ENCODE assay signal across 8 cellular contexts in genomic region chr7:102272075-102272916, GRCh38. TPM values are rescaled to one million over a fixed set of nuclear protein-coding genes. Genes with fewer than 3 reads are reported as not detected.
DNase-seq lines count a peak whose midpoint lies in the region; ATAC-seq and TF ChIP-seq lines count a peak whose summit lies in the region.

No MANE protein-coding gene starts in this region.

- TF ChIP-seq RAD21 in HCT116 (IDR thresholded peaks at IDR 0.05; ENCODE audit: low read depth) = no peak

- CTCF ChIA-PET in CD8-positive, alpha-beta memory T cell (lab: Charles Lee) = interaction anchor here (0.8 to 6.3 kb wide), 11 partner anchors 9 to 735 kb away, joined by 3 to 56 read pairs (median 3); no protein-coding TSS in a partner anchor
- CTCF ChIA-PET in HCT116 (lab: Charles Lee) = interaction anchor here (1.1 to 4.8 kb wide), 5 partner anchors 17 to 730 kb away, joined by 3 to 61 read pairs (median 5); no protein-coding TSS in a partner anchor

- no peaks in the 10 kb centered on the region for H3K9me3 ChIP-seq in CD8-positive, alpha-beta memory T cell (ENCODE audit: low read length)
- H3K9me3 ChIP-seq in HCT116 (ENCODE audit: control insufficient read depth in 1 of 2, insufficient read depth in 1 of 2, low read depth in 1 of 2, low read length in 2 of 2) (no peaks in the 10 kb centered on the region), OCI-LY3 (ENCODE audit: insufficient read depth, low read length) (no peaks in the 10 kb centered on the region), esophagus muscularis mucosa (no peaks in the 10 kb centered on the region)

- TF ChIP-seq POLR2A in HCT116 (IDR thresholded peaks at IDR 0.05; ENCODE audit: borderline replicate concordance, extremely low read depth, insufficient read depth, insufficient read length) (no peak), esophagus muscularis mucosa (IDR thresholded peaks at IDR 0.05; ENCODE audit: low read depth) (no peak)

- H3K9me2 ChIP-seq in HCT116 (ENCODE audit: insufficient read depth) = no peaks in the 10 kb centered on the region

- H2AFZ ChIP-seq in HCT116 (ENCODE audit: low read depth, low read length, poor library complexity, severe bottlenecking) = peak overlapping the region; percentile 30
- no peak overlapping the region for H2AFZ ChIP-seq in OCI-LY3 (ENCODE audit: low read depth, low read length)

- no peaks in the 10 kb centered on the region for H3K9me3 Mint-ChIP-seq in CD8-positive, alpha-beta memory T cell
- H3K9me3 Mint-ChIP-seq in natural killer cell = no peaks in the 10 kb centered on the region
- no peaks in the 10 kb centered on the region for H3K9me3 Mint-ChIP-seq in stimulated activated memory B cell treated with anti-CD40 and anti-IgM and Interleukin-4, amounts not matched to agents 10 μg/mL and 1 μg/mL and 100 μg/mL, for 72 hours

- H3K9ac ChIP-seq in HCT116 (ENCODE audit: low read length) = no peak overlapping the region
- no peak overlapping the region for H3K9ac ChIP-seq in OCI-LY3 (ENCODE audit: low read length)

- no peak overlapping the region for H3K4me3 ChIP-seq in CD8-positive, alpha-beta memory T cell (ENCODE audit: low read length)
- H3K4me3 ChIP-seq in HCT116 (replicated peaks in 1 of 2; ENCODE audit: low read depth in 1 of 2, low read length in 2 of 2) (no peak overlapping the region), OCI-LY3 (ENCODE audit: low read length) (peak overlapping the region; percentile 48), esophagus muscularis mucosa (no peak overlapping the region)

- ATAC-seq in HCT116 (peak; percentile 74), natural killer cell (peak; percentile 62 to 92 (median 73)), GM19397 (IDR thresholded peaks at IDR 0.05; ENCODE audit: unreplicated experiment) (no peak)
- ATAC-seq in stimulated activated memory B cell treated with anti-CD40 and anti-IgM and Interleukin-4, amounts not matched to agents 10 μg/mL and 1 μg/mL and 100 μg/mL, for 72 hours = peak; percentile 85

- H3K79me2 ChIP-seq in HCT116 (ENCODE audit: insufficient read depth, low read length) (no peaks in the 10 kb centered on the region), OCI-LY3 (ENCODE audit: low read length) (no peaks in the 10 kb centered on the region)

- DNase-seq in CD8-positive, alpha-beta memory T cell = peak; percentile 50 to 77 (median 68)
- DNase-seq in HCT116 (ENCODE audit: low read depth, low spot score) (peak; percentile 47), esophagus muscularis mucosa (ENCODE audit: extremely low spot score) (no peak), natural killer cell (peak; percentile 75)
- peak; percentile 80 for DNase-seq in activated T-cell treated with anti-CD3 and anti-CD28 coated beads, Interleukin-2, amount 50 U/mL, for 1 hour

- BruUV-seq in HCT116 (replicated peaks; lab: Mats Ljungman, UMichigan) = no TSS peak

- H3K36me3 Mint-ChIP-seq in CD8-positive, alpha-beta memory T cell = no peaks in the 10 kb centered on the region
- no peaks in the 10 kb centered on the region for H3K36me3 Mint-ChIP-seq in natural killer cell
- no peaks in the 10 kb centered on the region for H3K36me3 Mint-ChIP-seq in stimulated activated memory B cell treated with anti-CD40 and anti-IgM and Interleukin-4, amounts not matched to agents 10 μg/mL and 1 μg/mL and 100 μg/mL, for 72 hours

- 37% methylated on average over 18 of the region's 21 CpGs for WGBS in esophagus muscularis mucosa

- no peaks in the 10 kb centered on the region for H4K20me1 ChIP-seq in HCT116 (ENCODE audit: insufficient read depth)
- no peaks in the 10 kb centered on the region for H4K20me1 ChIP-seq in OCI-LY3 (ENCODE audit: insufficient read depth, low read length)

- TF ChIP-seq EP300 in esophagus muscularis mucosa (IDR thresholded peaks at IDR 0.05) = no peak

- intact Hi-C loops in HCT116 (cut with micrococcal nuclease) = loop anchor here (1.0 to 5.0 kb wide), 4 partner anchors 585 to 910 kb away; partner anchors contain the start of gene COL26A1
- intact Hi-C loops in esophagus muscularis mucosa (cut with DNase I) = loop anchor here (1.0 to 2.0 kb wide), 3 partner anchors 585 to 728 kb away; no protein-coding TSS in a partner anchor
- intact Hi-C loops in natural killer cell (cut with micrococcal nuclease) = loop anchor here (1.0 kb wide), 3 partner anchors 584 to 729 kb away; no protein-coding TSS in a partner anchor

- H3K4me2 ChIP-seq in HCT116 (ENCODE audit: low read length) (peak overlapping the region; percentile 81), OCI-LY3 (ENCODE audit: low read length) (peak overlapping the region; percentile 53)

- H3K4me1 Mint-ChIP-seq in CD8-positive, alpha-beta memory T cell = peaks cover 0 to 2% (median 2%) of the 10 kb centered on the region in 3 donors
- peaks cover 0 to 5% of the 10 kb centered on the region in 2 donors for H3K4me1 Mint-ChIP-seq in natural killer cell
- H3K4me1 Mint-ChIP-seq in stimulated activated memory B cell treated with anti-CD40 and anti-IgM and Interleukin-4, amounts not matched to agents 10 μg/mL and 1 μg/mL and 100 μg/mL, for 72 hours = peaks cover 6% of the 10 kb centered on the region

- H3K27me3 ChIP-seq in CD8-positive, alpha-beta memory T cell (ENCODE audit: insufficient read depth, low read length, poor library complexity, severe bottlenecking) = no peaks in the 10 kb centered on the region
- H3K27me3 ChIP-seq in HCT116 (ENCODE audit: insufficient read depth, low read length) = no peaks in the 10 kb centered on the region
- H3K27me3 ChIP-seq in OCI-LY3 (ENCODE audit: low read depth, low read length) = 0 out of 2 replicates have a peak, but pooled peaks cover 4% of the 10 kb centered on the region
- no peaks in the 10 kb centered on the region for H3K27me3 ChIP-seq in esophagus muscularis mucosa

- no peaks in the 10 kb centered on the region for H3K27me3 Mint-ChIP-seq in CD8-positive, alpha-beta memory T cell
- H3K27me3 Mint-ChIP-seq in natural killer cell (ENCODE audit: low read depth in 2 of 2) = no peaks in the 10 kb centered on the region
- H3K27me3 Mint-ChIP-seq in stimulated activated memory B cell treated with anti-CD40 and anti-IgM and Interleukin-4, amounts not matched to agents 10 μg/mL and 1 μg/mL and 100 μg/mL, for 72 hours = no peaks in the 10 kb centered on the region

- RAD21 ChIA-PET in HCT116 (lab: Charles Lee; ENCODE audit: low non-redundant PET in 1 of 2, low total read pairs in 2 of 2, uncharacterized antibody in 2 of 2, unreplicated experiment in 2 of 2) = interaction anchor here (1.4 to 3.8 kb wide), 2 partner anchors 730 kb away, joined by 4 to 15 read pairs; no protein-coding TSS in a partner anchor

- POLR2A ChIA-PET in CD8-positive, alpha-beta memory T cell (lab: Charles Lee) = no interaction called here
- POLR2A ChIA-PET in HCT116 (lab: Charles Lee) = no interaction called here

- H3K27ac Mint-ChIP-seq in CD8-positive, alpha-beta memory T cell = no peak overlapping the region
- no peak overlapping the region for H3K27ac Mint-ChIP-seq in natural killer cell
- H3K27ac Mint-ChIP-seq in stimulated activated memory B cell treated with anti-CD40 and anti-IgM and Interleukin-4, amounts not matched to agents 10 μg/mL and 1 μg/mL and 100 μg/mL, for 72 hours = no peak overlapping the region

- H3K4me3 Mint-ChIP-seq in CD8-positive, alpha-beta memory T cell = no peak overlapping the region
- H3K4me3 Mint-ChIP-seq in natural killer cell = no peak overlapping the region
- H3K4me3 Mint-ChIP-seq in stimulated activated memory B cell treated with anti-CD40 and anti-IgM and Interleukin-4, amounts not matched to agents 10 μg/mL and 1 μg/mL and 100 μg/mL, for 72 hours = no peak overlapping the region

- H3K36me3 ChIP-seq in CD8-positive, alpha-beta memory T cell (ENCODE audit: insufficient read depth, low read length) = no peaks in the 10 kb centered on the region
- H3K36me3 ChIP-seq in HCT116 (ENCODE audit: control insufficient read depth in 1 of 2, insufficient read depth in 2 of 2, low read length in 2 of 2) (no peaks in the 10 kb centered on the region), OCI-LY3 (replicated peaks; ENCODE audit: low read depth, low read length) (no peaks in the 10 kb centered on the region), esophagus muscularis mucosa (peaks cover 0 to 7% (median 0%) of the 10 kb centered on the region in 4 donors)

- H3K27ac ChIP-seq in CD8-positive, alpha-beta memory T cell (ENCODE audit: low read depth, low read length) = no peak overlapping the region
- peak overlapping the region; percentile 83; the same call in 1 of the 2 replicates for H3K27ac ChIP-seq in HCT116 (ENCODE audit: low read depth, low read length)
- H3K27ac ChIP-seq in OCI-LY3 (ENCODE audit: low read length) = no peak overlapping the region
- H3K27ac ChIP-seq in esophagus muscularis mucosa (replicated peaks in 1 of 4) = no peak overlapping the region

- TF ChIP-seq CTCF in HCT116 (IDR thresholded peaks at IDR 0.05 in 2 of 3, conservative IDR thresholded peaks at IDR 0.05 in 1 of 3; ENCODE audit: borderline replicate concordance in 1 of 3, insufficient read depth in 1 of 3, low read depth in 2 of 3, low read length in 2 of 3) = peak in 2 of 3 experiments; percentile 94 to 95; a peak in 4 of 6 replicates
- TF ChIP-seq CTCF in OCI-LY3 (IDR thresholded peaks at IDR 0.05; ENCODE audit: low read depth, low read length) = peak; percentile 93
- peak; percentile 82 to 89 (median 86) for TF ChIP-seq CTCF in esophagus muscularis mucosa (IDR thresholded peaks at IDR 0.05)
- TF ChIP-seq CTCF in natural killer cell (IDR thresholded peaks at IDR 0.05) = peak; percentile 87

- H3K4me1 ChIP-seq in CD8-positive, alpha-beta memory T cell (ENCODE audit: insufficient read depth, low read length) = no peaks in the 10 kb centered on the region
- H3K4me1 ChIP-seq in HCT116 (ENCODE audit: control insufficient read depth in 1 of 2, insufficient read depth in 2 of 2, low read length in 2 of 2) = peaks cover 26 to 41% of the 10 kb centered on the region in 2 experiments
- peaks cover 3% of the 10 kb centered on the region for H3K4me1 ChIP-seq in OCI-LY3 (ENCODE audit: low read length)
- peaks cover 0 to 6% (median 4%) of the 10 kb centered on the region in 4 donors for H3K4me1 ChIP-seq in esophagus muscularis mucosa

RNA-seq across cellular contexts. Expression of gene SH2B2, which starts 14.4 kb away (rescaled TPM):
- 1 to 10 TPM; 1.8 TPM for total RNA-seq in CD8-positive, alpha-beta memory T cell
- polyA plus RNA-seq in CD8-positive, alpha-beta memory T cell = 1.5 TPM
- total RNA-seq in HCT116 (2021; ENCODE audit: unreplicated experiment) = 11.8 TPM
- 7.6 and 9.1 TPM in 2 replicates for polyA plus RNA-seq in HCT116 (2012)
- 10 to 100 TPM in 1 of 4 donors, 1 to 10 TPM in 3; 3.7 to 10.9 (median 8.9) TPM for total RNA-seq in esophagus muscularis mucosa
- total RNA-seq in natural killer cell = 1 to 10 TPM; 1.6 to 2.9 (median 2.0) TPM
